ENCODE assay signal across 15 cellular contexts in the genomic region with DNA sequence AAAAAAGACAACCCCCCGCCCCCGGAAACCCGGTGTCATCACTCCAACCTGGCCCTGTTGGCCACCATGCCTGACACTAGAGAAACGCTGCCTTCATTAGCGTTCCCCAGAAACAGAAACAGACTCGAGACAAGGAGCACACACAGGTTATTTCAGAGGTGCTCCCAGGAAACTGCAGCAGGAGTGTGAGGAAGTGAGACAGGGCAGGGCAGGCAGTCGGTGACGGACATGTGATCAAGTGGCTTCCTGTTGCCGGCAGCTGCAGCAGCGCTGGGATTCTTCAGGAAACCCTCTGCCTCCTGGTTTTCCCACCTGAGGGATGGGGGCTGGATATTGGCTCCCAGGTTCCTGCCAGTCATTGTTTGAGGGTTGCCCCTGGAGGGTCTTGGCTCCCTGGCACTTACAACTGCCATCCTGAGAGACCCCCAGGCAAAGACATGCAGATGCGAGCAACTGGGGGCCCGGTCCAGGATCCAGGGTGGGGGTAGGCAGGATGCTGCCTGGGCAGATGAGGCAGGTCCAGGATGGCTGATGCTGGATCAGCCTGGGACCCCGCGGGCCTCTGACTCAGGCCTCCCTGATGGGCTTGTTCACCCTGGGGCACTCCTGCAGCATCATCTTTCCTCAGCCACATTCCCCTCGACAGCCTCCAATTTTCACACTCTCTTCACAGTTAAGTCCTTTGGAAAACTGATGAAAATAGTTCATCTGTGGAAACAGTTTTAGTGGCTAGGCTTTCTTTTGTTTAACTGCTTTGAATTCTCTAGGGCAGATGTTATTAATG.
"Had no signal": no experiment of that assay in that cellular context is flagged by ENCODE, and none has a peak within 500 bp of the region (broad histone marks: within the 10 kb centered on the region; RNA-seq: fewer than 3 reads in every experiment).

No MANE protein-coding gene starts in this region.

- H3K36me3 ChIP-seq: esophagus muscularis mucosa, suprapubic skin, upper lobe of left lung had no signal

- H3K27ac ChIP-seq: dorsolateral prefrontal cortex, esophagus muscularis mucosa, psoas muscle, suprapubic skin, upper lobe of left lung had no signal

- ATAC-seq: activated CD4-positive, CD25-positive, alpha-beta regulatory T cell treated with anti-CD3 and anti-CD28 coated beads, Interleukin-2, amount 50 U/mL, for 24 hours; activated naive CD4-positive, alpha-beta T cell treated with anti-CD3 and anti-CD28 coated beads, Interleukin-2, amount 50 U/mL, for 72 hours; psoas muscle; SK-N-SH treated with all-trans-retinoic acid at 6 μM for 48 hours; T-helper 17 cell had no signal

- H3K27me3 Mint-ChIP-seq: activated CD4-positive, alpha-beta memory T cell treated with anti-CD3 and anti-CD28 coated beads, Interleukin-2, amount 10 ng/mL, durations not matched to agents 7 days and 5 days had no signal

- H3K4me1 ChIP-seq: esophagus muscularis mucosa, psoas muscle, suprapubic skin, upper lobe of left lung had no signal

- H3K36me3 Mint-ChIP-seq: activated naive CD4-positive, alpha-beta T cell treated with anti-CD3 and anti-CD28 coated beads, Interleukin-2, amount 50 U/mL, for 72 hours; immature natural killer cell had no signal

- H3K27me3 ChIP-seq: esophagus muscularis mucosa, suprapubic skin, upper lobe of left lung had no signal

- H3K9me3 Mint-ChIP-seq: activated CD4-positive, alpha-beta memory T cell treated with anti-CD3 and anti-CD28 coated beads, Interleukin-2, amount 10 ng/mL, durations not matched to agents 7 days and 5 days; activated T-helper 1 cell treated with anti-CD3 and anti-CD28 coated beads, Interleukin-12 subunit alpha, Interleukin-12 subunit beta, Interleukin-2, Interleukin-4 antibody, amounts not matched to agents 30 ng/mL and 10 ng/mL and 1 ng/mL, durations not matched to agents 14 hours and 24 hours and 36 hours; immature natural killer cell had no signal

- H3K4me1 Mint-ChIP-seq: T-helper 17 cell had no signal

- H3K9me3 ChIP-seq: esophagus muscularis mucosa, psoas muscle, suprapubic skin, upper lobe of left lung had no signal

- H3K4me3 ChIP-seq: dorsolateral prefrontal cortex, esophagus muscularis mucosa, psoas muscle, suprapubic skin, upper lobe of left lung had no signal

- H3K27ac Mint-ChIP-seq: activated CD4-positive, alpha-beta memory T cell treated with anti-CD3 and anti-CD28 coated beads, Interleukin-2, amount 10 ng/mL, durations not matched to agents 7 days and 5 days; activated T-helper 1 cell treated with anti-CD3 and anti-CD28 coated beads, Interleukin-12 subunit alpha, Interleukin-12 subunit beta, Interleukin-2, Interleukin-4 antibody, amounts not matched to agents 30 ng/mL and 10 ng/mL and 1 ng/mL, durations not matched to agents 14 hours and 24 hours and 36 hours; immature natural killer cell; T-helper 17 cell had no signal

- H3K4me3 Mint-ChIP-seq: activated CD4-positive, alpha-beta memory T cell treated with anti-CD3 and anti-CD28 coated beads, Interleukin-2, amount 10 ng/mL, durations not matched to agents 7 days and 5 days; activated T-helper 1 cell treated with anti-CD3 and anti-CD28 coated beads, Interleukin-12 subunit alpha, Interleukin-12 subunit beta, Interleukin-2, Interleukin-4 antibody, amounts not matched to agents 30 ng/mL and 10 ng/mL and 1 ng/mL, durations not matched to agents 14 hours and 24 hours and 36 hours; immature natural killer cell; T-helper 17 cell had no signal

- DNase-seq: activated CD4-positive, alpha-beta memory T cell treated with anti-CD3 and anti-CD28 coated beads, Interleukin-2, amount 10 ng/mL, durations not matched to agents 7 days and 5 days; aorta; dorsolateral prefrontal cortex; glutamatergic neuron; immature natural killer cell; psoas muscle; stimulated activated CD4-positive, alpha-beta T cell treated with anti-CD3 and anti-CD28 coated beads, Interleukin-12 subunit alpha, Interleukin-12 subunit beta, amount 100 ng/mL, for 4 hours; T-helper 17 cell had no signal
